12 cellular contexts compared by ENCODE assay signal in the genomic region with DNA sequence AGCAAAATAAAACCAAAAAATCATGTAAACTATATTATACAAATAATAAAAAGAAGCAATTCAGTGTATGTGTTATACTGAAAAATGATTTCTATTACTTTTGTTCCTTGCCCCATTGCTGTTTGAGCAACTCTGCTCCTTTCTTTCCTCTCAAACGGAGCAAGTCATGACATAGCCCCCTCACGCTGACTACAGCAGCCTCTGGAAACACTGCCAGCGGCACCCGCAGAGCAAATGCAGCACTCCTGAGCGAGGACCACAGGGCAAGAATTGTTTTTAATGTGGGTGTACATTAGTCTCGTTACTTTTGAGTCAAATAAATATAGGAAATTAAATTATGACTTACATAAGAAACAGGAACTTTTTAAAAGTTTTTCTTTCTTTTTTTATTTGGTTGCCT.
DNase-seq lines count a peak whose midpoint lies in the region; ATAC-seq, FAIRE-seq and TF ChIP-seq lines count a peak whose summit lies in the region.
"Had no signal": no experiment of that assay in that cellular context is flagged by ENCODE, and none has a peak within 500 bp of the region (broad histone marks: within the 10 kb centered on the region; RNA-seq: fewer than 3 reads in every experiment).

No MANE protein-coding gene starts in this region.

- no peaks in the 10 kb centered on the region for H3K9me3 ChIP-seq in left lung
- H3K9me3 ChIP-seq in tibial nerve: no peaks in the 10 kb centered on the region

- H3K27ac ChIP-seq in left lung: no peak overlapping the region
- no peak overlapping the region for H3K27ac ChIP-seq in tibial nerve

- no peaks in the 10 kb centered on the region for H3K27me3 ChIP-seq in bronchial epithelial cell (ENCODE audit: control insufficient read depth, insufficient read depth, low read length)
- H3K27me3 ChIP-seq in left lung: no peaks in the 10 kb centered on the region
- H3K27me3 ChIP-seq in tibial nerve: no peaks in the 10 kb centered on the region

- ATAC-seq in left lung (peak; percentile 69), GM21723 (IDR thresholded peaks at IDR 0.05; ENCODE audit: unreplicated experiment) (no peak), HG03135 (IDR thresholded peaks at IDR 0.05; ENCODE audit: unreplicated experiment) (no peak)
- ATAC-seq: activated T-helper 17 cell treated with anti-CD3 and anti-CD28 coated beads, Interleukin-2, amount 50 U/mL, for 72 hours had no signal

- H3K4me3 ChIP-seq in bronchial epithelial cell (ENCODE audit: low read depth, low read length): no peak overlapping the region
- no peak overlapping the region for H3K4me3 ChIP-seq in left lung
- peak overlapping the region in 3 of 4 donors; percentile 14 to 28 (median 22) for H3K4me3 ChIP-seq in tibial nerve

- no peak for TF ChIP-seq EP300 in tibial nerve (IDR thresholded peaks at IDR 0.05)

- no peak for FAIRE-seq in bronchial epithelial cell (lab: Jason Lieb, UNC)

- H3K36me3 ChIP-seq in bronchial epithelial cell (ENCODE audit: control insufficient read depth, insufficient read depth, low read length): no peaks in the 10 kb centered on the region
- H3K36me3 ChIP-seq in left lung: no peaks in the 10 kb centered on the region
- H3K36me3 ChIP-seq in tibial nerve: no peaks in the 10 kb centered on the region

- TF ChIP-seq CTCF in bronchial epithelial cell (IDR thresholded peaks at IDR 0.05; ENCODE audit: insufficient read depth, low read length, severe bottlenecking): no peak
- no peak for TF ChIP-seq CTCF in left lung (IDR thresholded peaks at IDR 0.05)
- no peak for TF ChIP-seq CTCF in tibial nerve (IDR thresholded peaks at IDR 0.05)

- DNase-seq in LHCN-M2 (ENCODE audit: low read depth) (peak; percentile 29), bronchial epithelial cell (ENCODE audit: low read depth) (peak; percentile 65), left lung (no peak), tibial nerve (ENCODE audit: low spot score in 2 of 2) (no peak), HuH-7 (ENCODE audit: low spot score) (no peak)
- DNase-seq: activated CD4-positive, alpha-beta T cell treated with anti-CD3 and anti-CD28 coated beads for 48 hours; central memory CD4-positive, alpha-beta T cell; DMS79; NCI-H510A had no signal

- intact Hi-C loops in left lung (cut with DNase I): no loop called here

- 17 to 27% methylated on average over 6 of the region's 6 CpGs for WGBS in tibial nerve, 2 donors

- no peak for TF ChIP-seq POLR2A in tibial nerve (IDR thresholded peaks at IDR 0.05)

- no peaks in the 10 kb centered on the region for H3K4me1 ChIP-seq in left lung
- no peaks in the 10 kb centered on the region for H3K4me1 ChIP-seq in tibial nerve

Comparison
In these comparisons a context has a peak if more than half of its experiments do, and no peak if none do; other contexts are left out.
1. DNase-seq: peak in LHCN-M2 (single experiment) and bronchial epithelial cell (single experiment); none in left lung (0 of 2), tibial nerve (0 of 2) and HuH-7 (single experiment).
2. H3K4me3 ChIP-seq: peak in tibial nerve (3 of 4); none in bronchial epithelial cell (single experiment) and left lung (0 of 2).